8 cellular contexts compared by ENCODE assay signal in genomic region chr22:37696657-37697539, GRCh38. TPM values are rescaled to one million over a fixed set of nuclear protein-coding genes. Genes with fewer than 3 reads are reported as not detected.
DNase-seq lines count a peak whose midpoint lies in the region; ATAC-seq, FAIRE-seq and TF ChIP-seq lines count a peak whose summit lies in the region.

Gene TRIOBP (plus strand): TSS chr22:37697048. CDS start chr22:37701366, 4,318 bp downstream.

- peak; percentile 37 to 57 for TF ChIP-seq CTCF in fibroblast of lung (conservative IDR thresholded peaks at IDR 0.05 in 1 of 2, IDR thresholded peaks at IDR 0.05 in 1 of 2; ENCODE audit: low read depth in 1 of 2, low read length in 2 of 2)

- no peak within 1 kb of the TSS for H2AFZ ChIP-seq in fibroblast of lung (ENCODE audit: low read length)

- no peaks in the 10 kb centered on the region for H3K9me3 ChIP-seq in fibroblast of lung (ENCODE audit: control insufficient read depth, insufficient read depth, low read depth, low read length)

- H3K4me1 Mint-ChIP-seq in naive thymus-derived CD8-positive, alpha-beta T cell, result peaks cover 12 to 20% (median 16%) of the 10 kb centered on the region in 4 donors
- peaks cover 19% of the 10 kb centered on the region for H3K4me1 Mint-ChIP-seq in stimulated activated memory B cell treated with anti-CD40 and anti-IgM and Interleukin-4, amounts not matched to agents 10 μg/mL and 1 μg/mL and 100 μg/mL, for 72 hours

- POLR2A ChIA-PET in naive thymus-derived CD8-positive, alpha-beta T cell (lab: Charles Lee), result interaction anchor here (1.1 to 66.7 kb wide), 3 partner anchors 11 to 63 kb away, joined by 4 to 2283 read pairs (median 6); partner anchors contain the start of genes GGA1, NOL12, PDXP and SH3BP1

- H3K27ac ChIP-seq in fibroblast of lung (ENCODE audit: insufficient read depth, low read length), result no peak within 1 kb of the TSS

- peaks cover 0 to 30% (median 15%) of the 10 kb centered on the region in 3 donors for H3K36me3 Mint-ChIP-seq in naive thymus-derived CD8-positive, alpha-beta T cell
- peaks cover 31% of the 10 kb centered on the region for H3K36me3 Mint-ChIP-seq in stimulated activated memory B cell treated with anti-CD40 and anti-IgM and Interleukin-4, amounts not matched to agents 10 μg/mL and 1 μg/mL and 100 μg/mL, for 72 hours

- peak within 1 kb of the TSS; percentile 74 for H3K4me2 ChIP-seq in fibroblast of lung (ENCODE audit: extremely low read depth, insufficient read depth, low read length)

- H3K4me3 Mint-ChIP-seq in naive thymus-derived CD8-positive, alpha-beta T cell, result peak within 1 kb of the TSS in 9 of 10 donors; percentile 17 to 71 (median 49)
- H3K4me3 Mint-ChIP-seq in stimulated activated memory B cell treated with anti-CD40 and anti-IgM and Interleukin-4, amounts not matched to agents 10 μg/mL and 1 μg/mL and 100 μg/mL, for 72 hours, result no peak within 1 kb of the TSS

- ATAC-seq in naive thymus-derived CD8-positive, alpha-beta T cell, result peak; percentile 99 to 100
- peak; percentile 94 for ATAC-seq in stimulated activated memory B cell treated with anti-CD40 and anti-IgM and Interleukin-4, amounts not matched to agents 10 μg/mL and 1 μg/mL and 100 μg/mL, for 72 hours

- no peaks in the 10 kb centered on the region for H3K9me3 Mint-ChIP-seq in naive thymus-derived CD8-positive, alpha-beta T cell
- H3K9me3 Mint-ChIP-seq in stimulated activated memory B cell treated with anti-CD40 and anti-IgM and Interleukin-4, amounts not matched to agents 10 μg/mL and 1 μg/mL and 100 μg/mL, for 72 hours, result no peaks in the 10 kb centered on the region

- H3K4me3 ChIP-seq in fibroblast of lung (replicated peaks in 1 of 4; ENCODE audit: control extremely low read depth in 1 of 4, insufficient read depth in 1 of 4, low read depth in 3 of 4, low read length in 4 of 4), result peak within 1 kb of the TSS in 2 of 4 experiments; percentile 7 to 38

- H3K27me3 ChIP-seq in fibroblast of lung (ENCODE audit: control insufficient read depth, insufficient read depth, low read length), result no peaks in the 10 kb centered on the region

- no peak within 1 kb of the TSS for H3K9ac ChIP-seq in fibroblast of lung (ENCODE audit: insufficient read depth, low read length)

- no peaks in the 10 kb centered on the region for H3K27me3 Mint-ChIP-seq in naive thymus-derived CD8-positive, alpha-beta T cell
- H3K27me3 Mint-ChIP-seq in stimulated activated memory B cell treated with anti-CD40 and anti-IgM and Interleukin-4, amounts not matched to agents 10 μg/mL and 1 μg/mL and 100 μg/mL, for 72 hours, result no peaks in the 10 kb centered on the region

- H3K36me3 ChIP-seq in fibroblast of lung (ENCODE audit: control insufficient read depth, insufficient read depth, low read length), result peaks cover 6% of the 10 kb centered on the region

- peaks cover 5% of the 10 kb centered on the region for H3K4me1 ChIP-seq in fibroblast of lung (ENCODE audit: control insufficient read depth, extremely low read depth, insufficient read depth, low read length)

- DNase-seq in AG08395 (ENCODE audit: low spot score) (peak; percentile 97), GM19240 (ENCODE audit: insufficient read length, low spot score) (peak; percentile 78), HT-29 (ENCODE audit: low spot score) (peak; percentile 84), RCC 7860 (ENCODE audit: low spot score) (peak; percentile 10), fibroblast of lung (ENCODE audit: low read depth in 2 of 2) (peak; percentile 91 to 93)
- peak; percentile 55 to 66 for DNase-seq in activated T-helper 1 cell treated with anti-CD3 and anti-CD28 coated beads, Interleukin-2, amount 50 U/mL, for 16 hours (ENCODE audit: low read depth in 1 of 2, low spot score in 1 of 2)
- DNase-seq in naive thymus-derived CD8-positive, alpha-beta T cell, result peak; percentile 72 to 90 (median 82)

- H3K27ac Mint-ChIP-seq in naive thymus-derived CD8-positive, alpha-beta T cell, result peak within 1 kb of the TSS in 6 of 10 donors; percentile 11 to 91 (median 59)
- H3K27ac Mint-ChIP-seq in stimulated activated memory B cell treated with anti-CD40 and anti-IgM and Interleukin-4, amounts not matched to agents 10 μg/mL and 1 μg/mL and 100 μg/mL, for 72 hours, result no peak within 1 kb of the TSS

- no peaks in the 10 kb centered on the region for H3K79me2 ChIP-seq in fibroblast of lung (ENCODE audit: control insufficient read depth, insufficient read depth, low read length)

- FAIRE-seq in RCC 7860 (lab: Jason Lieb, UNC), result no peak

- H4K20me1 ChIP-seq in fibroblast of lung (ENCODE audit: control insufficient read depth, extremely low read depth, insufficient read depth, low read length), result no peaks in the 10 kb centered on the region

RNA-seq across cellular contexts. Expression of gene TRIOBP, which starts in this region (rescaled TPM):
- 91.3 and 98.4 TPM in 2 replicates for total RNA-seq in HT-29 (2014; rRNA removed; shearing (Covaris generic))
- total RNA-seq in fibroblast of lung, result 105 and 131 TPM in 2 replicates
- polyA plus RNA-seq in fibroblast of lung, result 32.9 and 35.4 TPM in 2 replicates
- 104 and 109 TPM in 2 replicates for polyA plus RNA-seq in fibroblast of lung (2012)
- 188 and 198 TPM in 2 replicates for polyA minus RNA-seq in fibroblast of lung (ENCODE audit: low replicate concordance)
- total RNA-seq in naive thymus-derived CD8-positive, alpha-beta T cell, result 10 to 100 TPM; 26.4 to 30.9 TPM
- 10 to 100 TPM in 2 of 3 donors, 1 to 10 TPM in 1; 7.8 to 11.6 (median 10.7) TPM for polyA plus RNA-seq in naive thymus-derived CD8-positive, alpha-beta T cell

Comparison
In these comparisons a context has a peak if more than half of its experiments do, and no peak if none do; other contexts are left out.
1. DNase-seq: peak in every context shown above with its lines; median percentile 97 in AG08395; 92 in fibroblast of lung; 84 in HT-29; 82 in naive thymus-derived CD8-positive, alpha-beta T cell; 78 in GM19240; 60 in activated T-helper 1 cell treated with anti-CD3 and anti-CD28 coated beads, Interleukin-2, amount 50 U/mL, for 16 hours; 10 in RCC 7860.